ENCODE assay signal across 28 cellular contexts in the genomic region with DNA sequence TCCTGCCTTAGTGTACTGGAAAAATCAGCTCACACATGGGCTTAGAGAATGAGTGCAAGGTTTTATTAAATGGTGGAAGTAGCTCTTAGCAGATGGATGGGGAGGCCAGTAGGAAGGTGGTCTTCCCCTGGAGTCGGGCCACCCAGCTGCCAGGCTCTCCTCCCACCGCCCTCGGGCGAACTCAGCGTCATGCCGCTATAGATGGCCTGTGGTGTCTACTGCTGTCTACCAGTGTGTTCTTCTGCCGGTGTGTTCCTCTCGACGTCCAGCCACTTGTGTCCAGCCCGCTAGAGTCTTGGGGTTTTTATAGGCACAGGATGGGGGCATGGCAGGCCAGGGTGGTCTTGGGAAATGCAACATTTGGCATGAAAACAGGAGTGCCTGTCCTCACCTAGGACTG.
"Had no signal": no experiment of that assay in that cellular context is flagged by ENCODE, and none has a peak within 500 bp of the region (broad histone marks: within the 10 kb centered on the region; RNA-seq: fewer than 3 reads in every experiment).

No MANE protein-coding gene starts in this region.

- H3K4me1 Mint-ChIP-seq: endodermal cell had no signal

- H3K4me3 Mint-ChIP-seq: dendritic cell treated with granulocyte-macrophage colony-stimulating factor and Interleukin-4, amounts not matched to agents 40 ng/mL and 50 ng/mL, for 4 days; effector memory CD8-positive, alpha-beta T cell; endodermal cell had no signal

- H3K4me1 ChIP-seq: colonic mucosa, esophagus muscularis mucosa, esophagus squamous epithelium, foreskin keratinocyte, gastrocnemius medialis, gastroesophageal sphincter, heart left ventricle had no signal

- H3K9me3 ChIP-seq: colonic mucosa, esophagus muscularis mucosa, esophagus squamous epithelium, gastrocnemius medialis, gastroesophageal sphincter, heart left ventricle had no signal

- ATAC-seq: effector memory CD8-positive, alpha-beta T cell; esophagus mucosa; foreskin keratinocyte; gastrocnemius medialis; gastroesophageal sphincter; heart left ventricle had no signal

- H3K27ac ChIP-seq: colonic mucosa, coronary artery, dorsolateral prefrontal cortex, epithelial cell of prostate, esophagus muscularis mucosa, esophagus squamous epithelium, foreskin keratinocyte, gastrocnemius medialis, gastroesophageal sphincter, heart left ventricle had no signal

- H3K4me3 ChIP-seq: colonic mucosa, coronary artery, dorsolateral prefrontal cortex, esophagus muscularis mucosa, esophagus squamous epithelium, gastrocnemius medialis, gastroesophageal sphincter, heart left ventricle had no signal

- H3K9me3 Mint-ChIP-seq: endodermal cell had no signal

- DNase-seq: colonic mucosa; cortex of kidney; dermis blood vessel endothelial cell; dorsolateral prefrontal cortex; effector CD4-positive, alpha-beta T cell; effector CD8-positive, alpha-beta T cell; effector memory CD4-positive, alpha-beta T cell; effector memory CD8-positive, alpha-beta T cell; endodermal cell; erythroblast; esophagus squamous epithelium; foreskin fibroblast; foreskin keratinocyte; foreskin melanocyte; gastrocnemius medialis; glutamatergic neuron; head of caudate nucleus; heart left ventricle had no signal

- H3K27ac Mint-ChIP-seq: dendritic cell treated with granulocyte-macrophage colony-stimulating factor and Interleukin-4, amounts not matched to agents 40 ng/mL and 50 ng/mL, for 4 days; effector memory CD8-positive, alpha-beta T cell; endodermal cell had no signal

- H3K36me3 ChIP-seq: colonic mucosa, esophagus muscularis mucosa, esophagus squamous epithelium, gastrocnemius medialis, gastroesophageal sphincter, heart left ventricle had no signal

- H3K27me3 ChIP-seq: colonic mucosa, dorsolateral prefrontal cortex, esophagus muscularis mucosa, esophagus squamous epithelium, foreskin keratinocyte, gastrocnemius medialis, gastroesophageal sphincter, heart left ventricle had no signal

- FAIRE-seq: colon, endometrium, endothelial cell of umbilical vein, frontal cortex had no signal

- H3K27me3 Mint-ChIP-seq: dendritic cell treated with granulocyte-macrophage colony-stimulating factor and Interleukin-4, amounts not matched to agents 40 ng/mL and 50 ng/mL, for 4 days; effector memory CD8-positive, alpha-beta T cell had no signal
